ENCODE assay signal across 1 cellular context in the genomic region with DNA sequence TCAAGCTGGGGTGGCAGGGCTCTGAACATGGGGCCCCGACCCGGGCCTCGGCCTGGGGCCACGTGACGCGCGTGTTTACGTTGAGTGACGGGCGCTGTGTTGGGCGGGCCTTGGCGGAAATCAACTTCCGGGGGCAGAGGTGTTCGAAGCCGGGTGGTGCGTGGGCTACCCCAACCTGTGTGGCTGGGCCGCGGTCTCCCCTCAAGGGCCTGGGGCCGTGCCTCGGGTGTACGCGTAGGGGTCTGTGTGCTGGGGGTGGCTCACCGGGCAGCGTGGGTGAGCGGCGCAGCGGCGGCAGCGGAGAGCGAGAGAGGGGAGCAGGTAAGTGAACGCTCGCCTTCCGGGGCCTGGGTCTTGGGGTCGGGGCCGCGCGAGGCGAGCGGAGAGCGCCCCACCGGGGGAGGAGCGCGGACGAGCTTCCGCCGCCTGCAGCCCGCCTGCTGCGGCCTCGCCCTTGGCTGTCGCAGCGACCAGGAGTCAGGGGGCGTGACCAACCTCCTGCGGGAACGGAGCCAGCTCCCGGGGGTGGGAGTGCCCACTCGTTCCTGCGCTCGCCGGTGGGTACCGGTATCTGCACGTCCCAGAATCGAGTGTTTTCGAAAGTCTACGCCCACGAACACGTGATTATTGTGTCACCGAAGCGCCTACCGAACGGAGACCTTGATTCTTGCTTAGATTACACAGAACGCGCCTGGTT.
A peak's percentile ranks its signal among the peaks of the same experiment; 100 is the strongest.
TF ChIP-seq lines count a peak whose summit lies in the region.

A gene with protein sequence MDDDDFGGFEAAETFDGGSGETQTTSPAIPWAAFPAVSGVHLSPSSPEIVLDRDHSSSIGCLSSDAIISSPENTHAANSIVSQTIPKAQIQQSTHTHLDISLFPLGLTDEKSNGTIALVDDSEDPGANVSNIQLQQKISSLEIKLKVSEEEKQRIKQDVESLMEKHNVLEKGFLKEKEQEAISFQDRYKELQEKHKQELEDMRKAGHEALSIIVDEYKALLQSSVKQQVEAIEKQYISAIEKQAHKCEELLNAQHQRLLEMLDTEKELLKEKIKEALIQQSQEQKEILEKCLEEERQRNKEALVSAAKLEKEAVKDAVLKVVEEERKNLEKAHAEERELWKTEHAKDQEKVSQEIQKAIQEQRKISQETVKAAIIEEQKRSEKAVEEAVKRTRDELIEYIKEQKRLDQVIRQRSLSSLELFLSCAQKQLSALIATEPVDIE (plus strand): TSS at position 136 of the 697 bp plus-strand sequence. CDS start 66,760 bp downstream, outside the sequence.

TF ChIP-seq in K562, 482 proteins besides CTCF, POLR2A, EP300 and RAD21 (continued from another document and continues in another):
- TF ChIP-seq HMG20B (CRISPR knock-in tag; IDR thresholded peaks at IDR 0.05) = no peak
- TF ChIP-seq EWSR1 (IDR thresholded peaks at IDR 0.05; ENCODE audit: borderline replicate concordance, low read depth, partially characterized antibody) = no peak
- no peak for TF ChIP-seq XRCC5 (IDR thresholded peaks at IDR 0.05; ENCODE audit: low read depth, low read length)
- TF ChIP-seq KLF16 (IDR thresholded peaks at IDR 0.05) = peak; percentile 98
- TF ChIP-seq, protein P1, sequence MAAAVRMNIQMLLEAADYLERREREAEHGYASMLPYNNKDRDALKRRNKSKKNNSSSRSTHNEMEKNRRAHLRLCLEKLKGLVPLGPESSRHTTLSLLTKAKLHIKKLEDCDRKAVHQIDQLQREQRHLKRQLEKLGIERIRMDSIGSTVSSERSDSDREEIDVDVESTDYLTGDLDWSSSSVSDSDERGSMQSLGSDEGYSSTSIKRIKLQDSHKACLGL (CRISPR knock-in tag; IDR thresholded peaks at IDR 0.05; ENCODE audit: borderline replicate concordance, poor library complexity, severe bottlenecking) = peak; percentile 3
- TF ChIP-seq SRSF1 (IDR thresholded peaks at IDR 0.05; ENCODE audit: low read depth, low read length) = no peak
- TF ChIP-seq, protein P2, sequence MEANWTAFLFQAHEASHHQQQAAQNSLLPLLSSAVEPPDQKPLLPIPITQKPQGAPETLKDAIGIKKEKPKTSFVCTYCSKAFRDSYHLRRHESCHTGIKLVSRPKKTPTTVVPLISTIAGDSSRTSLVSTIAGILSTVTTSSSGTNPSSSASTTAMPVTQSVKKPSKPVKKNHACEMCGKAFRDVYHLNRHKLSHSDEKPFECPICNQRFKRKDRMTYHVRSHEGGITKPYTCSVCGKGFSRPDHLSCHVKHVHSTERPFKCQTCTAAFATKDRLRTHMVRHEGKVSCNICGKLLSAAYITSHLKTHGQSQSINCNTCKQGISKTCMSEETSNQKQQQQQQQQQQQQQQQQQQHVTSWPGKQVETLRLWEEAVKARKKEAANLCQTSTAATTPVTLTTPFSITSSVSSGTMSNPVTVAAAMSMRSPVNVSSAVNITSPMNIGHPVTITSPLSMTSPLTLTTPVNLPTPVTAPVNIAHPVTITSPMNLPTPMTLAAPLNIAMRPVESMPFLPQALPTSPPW (CRISPR knock-in tag; IDR thresholded peaks at IDR 0.05) = peak; percentile 83
- TF ChIP-seq, protein P3, sequence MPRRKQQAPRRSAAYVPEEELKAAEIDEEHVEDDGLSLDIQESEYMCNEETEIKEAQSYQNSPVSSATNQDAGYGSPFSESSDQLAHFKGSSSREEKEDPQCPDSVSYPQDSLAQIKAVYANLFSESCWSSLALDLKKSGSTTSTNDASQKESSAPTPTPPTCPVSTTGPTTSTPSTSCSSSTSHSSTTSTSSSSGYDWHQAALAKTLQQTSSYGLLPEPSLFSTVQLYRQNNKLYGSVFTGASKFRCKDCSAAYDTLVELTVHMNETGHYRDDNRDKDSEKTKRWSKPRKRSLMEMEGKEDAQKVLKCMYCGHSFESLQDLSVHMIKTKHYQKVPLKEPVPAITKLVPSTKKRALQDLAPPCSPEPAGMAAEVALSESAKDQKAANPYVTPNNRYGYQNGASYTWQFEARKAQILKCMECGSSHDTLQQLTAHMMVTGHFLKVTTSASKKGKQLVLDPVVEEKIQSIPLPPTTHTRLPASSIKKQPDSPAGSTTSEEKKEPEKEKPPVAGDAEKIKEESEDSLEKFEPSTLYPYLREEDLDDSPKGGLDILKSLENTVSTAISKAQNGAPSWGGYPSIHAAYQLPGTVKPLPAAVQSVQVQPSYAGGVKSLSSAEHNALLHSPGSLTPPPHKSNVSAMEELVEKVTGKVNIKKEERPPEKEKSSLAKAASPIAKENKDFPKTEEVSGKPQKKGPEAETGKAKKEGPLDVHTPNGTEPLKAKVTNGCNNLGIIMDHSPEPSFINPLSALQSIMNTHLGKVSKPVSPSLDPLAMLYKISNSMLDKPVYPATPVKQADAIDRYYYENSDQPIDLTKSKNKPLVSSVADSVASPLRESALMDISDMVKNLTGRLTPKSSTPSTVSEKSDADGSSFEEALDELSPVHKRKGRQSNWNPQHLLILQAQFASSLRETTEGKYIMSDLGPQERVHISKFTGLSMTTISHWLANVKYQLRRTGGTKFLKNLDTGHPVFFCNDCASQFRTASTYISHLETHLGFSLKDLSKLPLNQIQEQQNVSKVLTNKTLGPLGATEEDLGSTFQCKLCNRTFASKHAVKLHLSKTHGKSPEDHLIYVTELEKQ (CRISPR knock-in tag; IDR thresholded peaks at IDR 0.05) = no peak
- TF ChIP-seq FOXJ2 (tag; IDR thresholded peaks at IDR 0.05) = peak; percentile 97
- peak; percentile 79; the same call in 1 of the 2 replicates for TF ChIP-seq ZNF766 (CRISPR knock-in tag; conservative IDR thresholded peaks at IDR 0.05)
- TF ChIP-seq, protein P4, sequence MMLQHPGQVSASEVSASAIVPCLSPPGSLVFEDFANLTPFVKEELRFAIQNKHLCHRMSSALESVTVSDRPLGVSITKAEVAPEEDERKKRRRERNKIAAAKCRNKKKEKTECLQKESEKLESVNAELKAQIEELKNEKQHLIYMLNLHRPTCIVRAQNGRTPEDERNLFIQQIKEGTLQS (IDR thresholded peaks at IDR 0.05) = peak; percentile 47; the same call in 1 of the 2 replicates
- TF ChIP-seq, protein P4 (CRISPR knock-in tag; conservative IDR thresholded peaks at IDR 0.05) = 0 out of 2 replicates have a peak, but pooled peaks have one; percentile 68
- no peak for TF ChIP-seq ZNF212 (CRISPR knock-in tag; IDR thresholded peaks at IDR 0.05)
- TF ChIP-seq KAT7 (CRISPR knock-in tag; IDR thresholded peaks at IDR 0.05; ENCODE audit: borderline replicate concordance) = peak; percentile 87; the same call in 1 of the 2 replicates
- no peak for TF ChIP-seq ZNF584 (CRISPR knock-in tag; IDR thresholded peaks at IDR 0.05; ENCODE audit: low read depth)
- TF ChIP-seq, protein P5, sequence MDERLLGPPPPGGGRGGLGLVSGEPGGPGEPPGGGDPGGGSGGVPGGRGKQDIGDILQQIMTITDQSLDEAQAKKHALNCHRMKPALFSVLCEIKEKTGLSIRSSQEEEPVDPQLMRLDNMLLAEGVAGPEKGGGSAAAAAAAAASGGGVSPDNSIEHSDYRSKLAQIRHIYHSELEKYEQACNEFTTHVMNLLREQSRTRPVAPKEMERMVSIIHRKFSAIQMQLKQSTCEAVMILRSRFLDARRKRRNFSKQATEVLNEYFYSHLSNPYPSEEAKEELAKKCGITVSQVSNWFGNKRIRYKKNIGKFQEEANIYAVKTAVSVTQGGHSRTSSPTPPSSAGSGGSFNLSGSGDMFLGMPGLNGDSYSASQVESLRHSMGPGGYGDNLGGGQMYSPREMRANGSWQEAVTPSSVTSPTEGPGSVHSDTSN (CRISPR knock-in tag; IDR thresholded peaks at IDR 0.05; ENCODE audit: low read depth) = peak; percentile 92
- TF ChIP-seq, protein P5 (tag; conservative IDR thresholded peaks at IDR 0.05; ENCODE audit: low read depth) = peak; percentile 97
- no peak for TF ChIP-seq PTBP1 (IDR thresholded peaks at IDR 0.05; ENCODE audit: low read depth, low read length)
- no peak for TF ChIP-seq NELFE (IDR thresholded peaks at IDR 0.05; ENCODE audit: insufficient read depth, insufficient read length)
- no peak for TF ChIP-seq SMAD2 (IDR thresholded peaks at IDR 0.05; ENCODE audit: low read depth, low read length)
- TF ChIP-seq ZNF121 (CRISPR knock-in tag; conservative IDR thresholded peaks at IDR 0.05) = no peak
- TF ChIP-seq POLR2AphosphoS5 (IDR thresholded peaks at IDR 0.05; ENCODE audit: control insufficient read depth, insufficient read depth, low read depth, low read length) = peak; percentile 72
- TF ChIP-seq KHSRP (IDR thresholded peaks at IDR 0.05) = no peak
- TF ChIP-seq PCBP2 (IDR thresholded peaks at IDR 0.05; ENCODE audit: low read depth, low read length, poor library complexity, severe bottlenecking) = no peak
- TF ChIP-seq FOXK2 (conservative IDR thresholded peaks at IDR 0.05 in 1 of 2, IDR thresholded peaks at IDR 0.05 in 1 of 2; ENCODE audit: low read depth in 2 of 2) = peak; percentile 98 to 100
- TF ChIP-seq, protein P6, sequence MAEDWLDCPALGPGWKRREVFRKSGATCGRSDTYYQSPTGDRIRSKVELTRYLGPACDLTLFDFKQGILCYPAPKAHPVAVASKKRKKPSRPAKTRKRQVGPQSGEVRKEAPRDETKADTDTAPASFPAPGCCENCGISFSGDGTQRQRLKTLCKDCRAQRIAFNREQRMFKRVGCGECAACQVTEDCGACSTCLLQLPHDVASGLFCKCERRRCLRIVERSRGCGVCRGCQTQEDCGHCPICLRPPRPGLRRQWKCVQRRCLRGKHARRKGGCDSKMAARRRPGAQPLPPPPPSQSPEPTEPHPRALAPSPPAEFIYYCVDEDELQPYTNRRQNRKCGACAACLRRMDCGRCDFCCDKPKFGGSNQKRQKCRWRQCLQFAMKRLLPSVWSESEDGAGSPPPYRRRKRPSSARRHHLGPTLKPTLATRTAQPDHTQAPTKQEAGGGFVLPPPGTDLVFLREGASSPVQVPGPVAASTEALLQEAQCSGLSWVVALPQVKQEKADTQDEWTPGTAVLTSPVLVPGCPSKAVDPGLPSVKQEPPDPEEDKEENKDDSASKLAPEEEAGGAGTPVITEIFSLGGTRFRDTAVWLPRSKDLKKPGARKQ (CRISPR knock-in tag; IDR thresholded peaks at IDR 0.05) = no peak
- peak; percentile 39 for TF ChIP-seq MBD2 (IDR thresholded peaks at IDR 0.05; ENCODE audit: borderline replicate concordance, low read depth)
- no peak for TF ChIP-seq TCF7 (IDR thresholded peaks at IDR 0.05; ENCODE audit: borderline replicate concordance)
- TF ChIP-seq, protein P7, sequence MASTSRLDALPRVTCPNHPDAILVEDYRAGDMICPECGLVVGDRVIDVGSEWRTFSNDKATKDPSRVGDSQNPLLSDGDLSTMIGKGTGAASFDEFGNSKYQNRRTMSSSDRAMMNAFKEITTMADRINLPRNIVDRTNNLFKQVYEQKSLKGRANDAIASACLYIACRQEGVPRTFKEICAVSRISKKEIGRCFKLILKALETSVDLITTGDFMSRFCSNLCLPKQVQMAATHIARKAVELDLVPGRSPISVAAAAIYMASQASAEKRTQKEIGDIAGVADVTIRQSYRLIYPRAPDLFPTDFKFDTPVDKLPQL (IDR thresholded peaks at IDR 0.05; ENCODE audit: extremely low read depth, insufficient read length) = no peak
- peak; percentile 60; the same call in 1 of the 2 replicates for TF ChIP-seq GATAD2A (IDR thresholded peaks at IDR 0.05)
- no peak; the same call in 1 of the 2 replicates for TF ChIP-seq CAMTA2 (CRISPR knock-in tag; conservative IDR thresholded peaks at IDR 0.05)
- 0 out of 2 replicates have a peak, but pooled peaks have one; percentile 62 for TF ChIP-seq ELF2 (CRISPR knock-in tag; IDR thresholded peaks at IDR 0.05)
- TF ChIP-seq CBX1 (IDR thresholded peaks at IDR 0.05; ENCODE audit: low read depth) = peak; percentile 71; the same call in 1 of the 2 replicates
- TF ChIP-seq, protein P8, sequence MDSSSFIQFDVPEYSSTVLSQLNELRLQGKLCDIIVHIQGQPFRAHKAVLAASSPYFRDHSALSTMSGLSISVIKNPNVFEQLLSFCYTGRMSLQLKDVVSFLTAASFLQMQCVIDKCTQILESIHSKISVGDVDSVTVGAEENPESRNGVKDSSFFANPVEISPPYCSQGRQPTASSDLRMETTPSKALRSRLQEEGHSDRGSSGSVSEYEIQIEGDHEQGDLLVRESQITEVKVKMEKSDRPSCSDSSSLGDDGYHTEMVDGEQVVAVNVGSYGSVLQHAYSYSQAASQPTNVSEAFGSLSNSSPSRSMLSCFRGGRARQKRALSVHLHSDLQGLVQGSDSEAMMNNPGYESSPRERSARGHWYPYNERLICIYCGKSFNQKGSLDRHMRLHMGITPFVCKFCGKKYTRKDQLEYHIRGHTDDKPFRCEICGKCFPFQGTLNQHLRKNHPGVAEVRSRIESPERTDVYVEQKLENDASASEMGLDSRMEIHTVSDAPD (CRISPR knock-in tag; IDR thresholded peaks at IDR 0.05) = no peak
- TF ChIP-seq ESRRB (CRISPR knock-in tag; IDR thresholded peaks at IDR 0.05; ENCODE audit: borderline replicate concordance) = no peak
- TF ChIP-seq ZNF133 (CRISPR knock-in tag; IDR thresholded peaks at IDR 0.05) = no peak
- TF ChIP-seq, protein P9, sequence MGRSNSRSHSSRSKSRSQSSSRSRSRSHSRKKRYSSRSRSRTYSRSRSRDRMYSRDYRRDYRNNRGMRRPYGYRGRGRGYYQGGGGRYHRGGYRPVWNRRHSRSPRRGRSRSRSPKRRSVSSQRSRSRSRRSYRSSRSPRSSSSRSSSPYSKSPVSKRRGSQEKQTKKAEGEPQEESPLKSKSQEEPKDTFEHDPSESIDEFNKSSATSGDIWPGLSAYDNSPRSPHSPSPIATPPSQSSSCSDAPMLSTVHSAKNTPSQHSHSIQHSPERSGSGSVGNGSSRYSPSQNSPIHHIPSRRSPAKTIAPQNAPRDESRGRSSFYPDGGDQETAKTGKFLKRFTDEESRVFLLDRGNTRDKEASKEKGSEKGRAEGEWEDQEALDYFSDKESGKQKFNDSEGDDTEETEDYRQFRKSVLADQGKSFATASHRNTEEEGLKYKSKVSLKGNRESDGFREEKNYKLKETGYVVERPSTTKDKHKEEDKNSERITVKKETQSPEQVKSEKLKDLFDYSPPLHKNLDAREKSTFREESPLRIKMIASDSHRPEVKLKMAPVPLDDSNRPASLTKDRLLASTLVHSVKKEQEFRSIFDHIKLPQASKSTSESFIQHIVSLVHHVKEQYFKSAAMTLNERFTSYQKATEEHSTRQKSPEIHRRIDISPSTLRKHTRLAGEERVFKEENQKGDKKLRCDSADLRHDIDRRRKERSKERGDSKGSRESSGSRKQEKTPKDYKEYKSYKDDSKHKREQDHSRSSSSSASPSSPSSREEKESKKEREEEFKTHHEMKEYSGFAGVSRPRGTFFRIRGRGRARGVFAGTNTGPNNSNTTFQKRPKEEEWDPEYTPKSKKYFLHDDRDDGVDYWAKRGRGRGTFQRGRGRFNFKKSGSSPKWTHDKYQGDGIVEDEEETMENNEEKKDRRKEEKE (IDR thresholded peaks at IDR 0.05; ENCODE audit: borderline replicate concordance in 1 of 2, control insufficient read depth in 1 of 2, low read depth in 2 of 2, low read length in 1 of 2) = no peak
- TF ChIP-seq RBM34 (IDR thresholded peaks at IDR 0.05; ENCODE audit: borderline replicate concordance, insufficient read depth, low read length) = no peak
- no peak for TF ChIP-seq CSDE1 (IDR thresholded peaks at IDR 0.05)
- TF ChIP-seq SRSF3 (IDR thresholded peaks at IDR 0.05; ENCODE audit: insufficient read depth, low read length) = no peak
- TF ChIP-seq MYNN (IDR thresholded peaks at IDR 0.05) = no peak
- no peak for TF ChIP-seq MYNN (CRISPR knock-in tag; IDR thresholded peaks at IDR 0.05)
- no peak for TF ChIP-seq RBM39 (optimal IDR thresholded peaks at IDR 0.05; ENCODE audit: low read depth, low read length)
